In the genomic region with DNA sequence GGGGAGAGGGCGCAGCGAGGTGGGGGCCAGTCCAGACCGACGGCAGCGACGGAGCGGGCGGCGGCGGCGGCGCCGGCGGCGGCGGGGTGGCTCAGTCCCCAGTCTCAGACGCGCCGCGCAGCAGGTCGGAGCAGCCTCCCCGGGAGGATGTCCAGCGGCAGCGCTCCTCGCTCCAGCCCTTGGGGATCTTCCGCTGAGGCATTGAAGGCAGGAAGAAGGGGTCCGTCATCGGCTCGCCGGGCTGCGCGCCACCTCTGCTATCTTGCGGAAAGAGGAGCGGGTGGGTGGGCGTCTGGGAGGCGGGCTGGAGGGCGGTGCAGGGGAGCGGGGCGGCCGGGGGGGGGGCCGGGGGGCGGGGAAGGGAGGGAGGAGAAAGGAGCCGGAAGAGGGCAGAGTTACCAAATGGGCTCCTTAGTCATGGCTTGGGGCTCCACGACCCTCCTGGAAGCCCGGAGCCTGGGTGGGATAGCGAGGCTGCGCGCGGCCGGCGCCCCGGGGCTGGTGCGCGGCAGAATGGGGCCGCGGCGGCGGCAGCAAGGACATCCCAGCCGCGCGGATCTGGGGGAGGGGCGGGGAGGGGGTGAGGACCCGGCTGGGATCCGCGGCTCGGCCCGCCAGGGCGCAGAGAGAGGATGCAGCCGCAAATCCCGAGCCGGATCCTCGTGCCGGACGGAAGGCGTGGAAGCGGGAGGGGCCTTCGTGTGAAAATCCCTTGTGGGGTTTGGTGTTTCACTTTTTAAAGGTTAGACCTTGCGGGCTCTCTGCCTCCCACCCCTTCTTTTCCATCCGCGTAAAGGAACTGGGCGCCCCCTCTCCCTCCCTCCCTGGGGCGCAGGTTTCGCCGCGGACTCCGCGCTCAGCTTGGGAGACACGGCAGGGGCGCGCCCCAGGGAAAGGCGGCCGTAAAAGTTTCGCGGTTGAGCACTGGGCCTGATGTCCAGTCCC, we compare ENCODE assay signal across 8 cellular contexts. TPM values are rescaled to one million over a fixed set of nuclear protein-coding genes. Genes with fewer than 3 reads are reported as not detected.
DNase-seq lines count a peak whose midpoint lies in the region; ATAC-seq and TF ChIP-seq lines count a peak whose summit lies in the region.

A gene with protein sequence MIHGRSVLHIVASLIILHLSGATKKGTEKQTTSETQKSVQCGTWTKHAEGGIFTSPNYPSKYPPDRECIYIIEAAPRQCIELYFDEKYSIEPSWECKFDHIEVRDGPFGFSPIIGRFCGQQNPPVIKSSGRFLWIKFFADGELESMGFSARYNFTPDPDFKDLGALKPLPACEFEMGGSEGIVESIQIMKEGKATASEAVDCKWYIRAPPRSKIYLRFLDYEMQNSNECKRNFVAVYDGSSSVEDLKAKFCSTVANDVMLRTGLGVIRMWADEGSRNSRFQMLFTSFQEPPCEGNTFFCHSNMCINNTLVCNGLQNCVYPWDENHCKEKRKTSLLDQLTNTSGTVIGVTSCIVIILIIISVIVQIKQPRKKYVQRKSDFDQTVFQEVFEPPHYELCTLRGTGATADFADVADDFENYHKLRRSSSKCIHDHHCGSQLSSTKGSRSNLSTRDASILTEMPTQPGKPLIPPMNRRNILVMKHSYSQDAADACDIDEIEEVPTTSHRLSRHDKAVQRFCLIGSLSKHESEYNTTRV (minus strand): TSS at position 267 of the 945 bp plus-strand sequence. CDS start 696 bp downstream, outside the sequence.

- no peaks in the 10 kb centered on the region for H4K20me1 ChIP-seq in osteoblast (ENCODE audit: insufficient read depth, low read length)

- ATAC-seq in HG03432 (IDR thresholded peaks at IDR 0.05; ENCODE audit: unreplicated experiment): peak; percentile 35

- WGBS in thyroid gland, 2 donors: 3% methylated on average over 43 to 44 of the region's 94 CpGs

- DNase-seq in Daoy (ENCODE audit: low read depth): peak; percentile 64
- peak; percentile 7 for DNase-seq in choroid plexus epithelial cell (ENCODE audit: low read depth)
- DNase-seq in osteoblast (ENCODE audit: insufficient read length, low spot score, missing footprints): peak; percentile 56
- no peak for DNase-seq in thyroid gland
- DNase-seq in stimulated activated CD4-positive, alpha-beta T cell treated with anti-CD3 and anti-CD28 coated beads, Interleukin-4, amount 100 ng/mL, for 4 hours: no peak
- no peak for DNase-seq in SHP77 (lab: John Stamatoyannopoulos, UW)
- no peak for DNase-seq in T-helper 9 cell

- H3K9me3 ChIP-seq in osteoblast (ENCODE audit: low read depth, low read length) (no peaks in the 10 kb centered on the region), thyroid gland (no peaks in the 10 kb centered on the region)

- no peak for TF ChIP-seq POLR2A in thyroid gland (IDR thresholded peaks at IDR 0.05)

- intact Hi-C loops in thyroid gland (cut with DNase I): no loop called here

- H3K27ac ChIP-seq in osteoblast (ENCODE audit: low read depth, low read length) (no peak within 1 kb of the TSS), thyroid gland (no peak within 1 kb of the TSS)

- no peak within 1 kb of the TSS for H2AFZ ChIP-seq in osteoblast (ENCODE audit: low read length)

- H3K27me3 ChIP-seq in osteoblast (ENCODE audit: insufficient read depth, low read length): peaks cover 10% of the 10 kb centered on the region
- no peaks in the 10 kb centered on the region for H3K27me3 ChIP-seq in thyroid gland

- H3K4me2 ChIP-seq in osteoblast (ENCODE audit: insufficient read depth, low read length): no peak within 1 kb of the TSS

- peak within 1 kb of the TSS; percentile 44 for H3K4me3 ChIP-seq in choroid plexus epithelial cell (ENCODE audit: low read depth, low read length)
- no peak within 1 kb of the TSS for H3K4me3 ChIP-seq in osteoblast (ENCODE audit: insufficient read depth, low read length)
- H3K4me3 ChIP-seq in thyroid gland (replicated peaks in 1 of 3): no peak within 1 kb of the TSS

- H3K36me3 ChIP-seq in osteoblast (ENCODE audit: insufficient read depth, low read length): no peaks in the 10 kb centered on the region
- H3K36me3 ChIP-seq in thyroid gland: no peaks in the 10 kb centered on the region

- H3K4me1 ChIP-seq in osteoblast (ENCODE audit: insufficient read depth, low read length) (no peaks in the 10 kb centered on the region), thyroid gland (no peaks in the 10 kb centered on the region)

- TF ChIP-seq CTCF in choroid plexus epithelial cell (conservative IDR thresholded peaks at IDR 0.05; ENCODE audit: low read depth, low read length) (no peak), osteoblast (IDR thresholded peaks at IDR 0.05; ENCODE audit: extremely low read depth, low read depth, low read length) (no peak), thyroid gland (IDR thresholded peaks at IDR 0.05) (no peak)

- H3K79me2 ChIP-seq in osteoblast (ENCODE audit: insufficient read depth, low read length): no peaks in the 10 kb centered on the region

RNA-seq across cellular contexts. Expression of the gene that starts here (rescaled TPM):
- total RNA-seq in Daoy (2014; rRNA removed; shearing (Covaris generic)): 4.1 and 4.9 TPM in 2 replicates
- total RNA-seq in osteoblast: under 0.01 TPM in 1 of 2 replicates, not detected in the other
- 1 to 10 TPM in 1 of 4 donors, under 1 TPM in 2, not detected in 1; 0.39 to 2.8 (median 0.54) TPM for total RNA-seq in thyroid gland

Comparison
In these comparisons a context has a peak if more than half of its experiments do, and no peak if none do; other contexts are left out.
1. Peak in DNase-seq in osteoblast; RNA of the gene not detected or under 1 TPM.
2. DNase-seq: peak in Daoy (single experiment) and choroid plexus epithelial cell (single experiment); none in thyroid gland (0 of 2), stimulated activated CD4-positive, alpha-beta T cell treated with anti-CD3 and anti-CD28 coated beads, Interleukin-4, amount 100 ng/mL, for 4 hours (0 of 2), SHP77 (0 of 2) and T-helper 9 cell (single experiment).